In the genomic region with DNA sequence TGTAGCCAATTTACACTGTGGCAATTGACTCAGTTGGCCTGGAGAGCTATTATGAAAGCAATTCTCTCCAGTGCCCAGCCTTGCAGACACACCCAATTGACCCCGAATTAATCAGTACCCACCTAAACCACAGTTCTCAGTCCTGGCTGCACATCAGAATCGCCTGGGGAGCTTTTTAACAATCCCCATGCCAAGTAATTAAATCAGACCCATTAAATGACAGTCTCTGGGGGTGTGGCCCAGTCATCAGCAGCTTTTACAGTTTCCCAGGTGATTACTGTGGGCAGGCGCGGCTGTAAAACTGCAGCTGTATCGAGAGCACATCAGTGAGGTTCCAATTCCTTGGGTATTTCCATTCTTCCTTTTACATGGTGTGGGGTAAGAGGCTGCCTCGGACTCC, we compare ENCODE assay signal across 22 cellular contexts.
DNase-seq lines count a peak whose midpoint lies in the region; ATAC-seq and TF ChIP-seq lines count a peak whose summit lies in the region.
"Had no signal": no experiment of that assay in that cellular context is flagged by ENCODE, and none has a peak within 500 bp of the region (broad histone marks: within the 10 kb centered on the region; RNA-seq: fewer than 3 reads in every experiment).

No MANE protein-coding gene starts in this region.

- H3K4me1 ChIP-seq in SJSA1 (replicated peaks): peaks cover 30% of the 10 kb centered on the region
- no peaks in the 10 kb centered on the region for H3K4me1 ChIP-seq in tibial artery
- H3K4me1 ChIP-seq: ascending aorta, Caco-2, esophagus muscularis mucosa, gastroesophageal sphincter had no signal

- no peaks in the 10 kb centered on the region for H3K9me3 ChIP-seq in SJSA1 (replicated peaks)
- H3K9me3 ChIP-seq in tibial artery: no peaks in the 10 kb centered on the region
- H3K9me3 ChIP-seq: ascending aorta, Caco-2, esophagus muscularis mucosa, gastroesophageal sphincter, ovary had no signal

- no peak for TF ChIP-seq CTCF in tibial artery (IDR thresholded peaks at IDR 0.05)

- DNase-seq in D341Med (ENCODE audit: low spot score) (peak; percentile 45), NCI-H1105 treated with DMSO at 0.1 percent for 48 hours (lab: John Stamatoyannopoulos, UW) (peak; percentile 72), SJSA1 (ENCODE audit: low read depth in 1 of 2, low spot score in 2 of 2) (no peak), left colon (peak; percentile 67 to 74), left cardiac atrium (no peak), tibial artery (no peak), NCI-H1048 (lab: John Stamatoyannopoulos, UW) (no peak)
- DNase-seq: activated CD4-positive, alpha-beta T cell treated with anti-CD3 and anti-CD28 coated beads for 48 hours; Caco-2; HFFc6; islet precursor cell; mesendoderm; naive thymus-derived CD8-positive, alpha-beta T cell; NCI-H1436; ovary; PC-3; right cardiac atrium; T-helper 17 cell had no signal

- H3K27me3 ChIP-seq in SJSA1 (replicated peaks) (no peaks in the 10 kb centered on the region), tibial artery (no peaks in the 10 kb centered on the region)
- H3K27me3 ChIP-seq: ascending aorta, esophagus muscularis mucosa, gastroesophageal sphincter, ovary had no signal

- H3K4me3 ChIP-seq in SJSA1 (no peak overlapping the region), tibial artery (no peak overlapping the region)
- H3K4me3 ChIP-seq: ascending aorta, esophagus muscularis mucosa, gastroesophageal sphincter, ovary had no signal

- H3K27ac ChIP-seq in SJSA1 (peak overlapping the region; percentile 88), tibial artery (no peak overlapping the region)
- H3K27ac ChIP-seq: ascending aorta, esophagus muscularis mucosa, gastroesophageal sphincter, ovary had no signal

- intact Hi-C loops in left colon (cut with DNase I, micrococcal nuclease) (no loop called here), left cardiac atrium (cut with DNase I) (no loop called here), tibial artery (cut with DNase I; ENCODE audit: low total_unique reads) (no loop called here)

- peak; percentile 97 for ATAC-seq in left colon
- no peak for ATAC-seq in GM21390 (IDR thresholded peaks at IDR 0.05; ENCODE audit: unreplicated experiment)
- no peak for ATAC-seq in left cardiac atrium
- ATAC-seq: gastroesophageal sphincter; naive thymus-derived CD8-positive, alpha-beta T cell; PC-3; right cardiac atrium; T-helper 17 cell had no signal

- no peaks in the 10 kb centered on the region for H3K36me3 ChIP-seq in SJSA1
- no peaks in the 10 kb centered on the region for H3K36me3 ChIP-seq in tibial artery
- H3K36me3 ChIP-seq: ascending aorta, esophagus muscularis mucosa, gastroesophageal sphincter, ovary had no signal

Comparison
In these comparisons a context has a peak if more than half of its experiments do, and no peak if none do; other contexts are left out.
1. DNase-seq: peak in D341Med (single experiment), NCI-H1105 treated with DMSO at 0.1 percent for 48 hours (single experiment) and left colon (2 of 2); none in SJSA1 (0 of 2), left cardiac atrium (single experiment), tibial artery (0 of 2) and NCI-H1048 (single experiment).